ENCODE assay signal across 1 cellular context in genomic region chr10:72170733-72171132, GRCh38.
TF ChIP-seq lines count a peak whose summit lies in the region.

No MANE protein-coding gene starts in this region.

TF ChIP-seq in SK-N-SH, 30 proteins besides CTCF, POLR2A, EP300 and RAD21 (continued from another document):
- TF ChIP-seq ZBTB33 (IDR thresholded peaks at IDR 0.05; ENCODE audit: borderline replicate concordance, low read depth) (no peak), PBX3 (IDR thresholded peaks at IDR 0.05) (no peak), MXI1 (IDR thresholded peaks at IDR 0.05; ENCODE audit: low read depth, low read length) (no peak), TAF1 (IDR thresholded peaks at IDR 0.05; ENCODE audit: borderline replicate concordance, low read depth, low read length) (no peak), JUND (IDR thresholded peaks at IDR 0.05) (no peak), SIN3A (IDR thresholded peaks at IDR 0.05; ENCODE audit: borderline replicate concordance, low read depth, low read length) (no peak), FOXM1 (IDR thresholded peaks at IDR 0.05; ENCODE audit: low read depth) (no peak), EZH2phosphoT487 (IDR thresholded peaks at IDR 0.05; ENCODE audit: borderline replicate concordance, low read depth) (no peak), CHD2 (IDR thresholded peaks at IDR 0.05; ENCODE audit: low read length, partially characterized antibody) (no peak), TCF12 (IDR thresholded peaks at IDR 0.05) (no peak)
